In genomic region chr12:43273467-43273866, GRCh38 we compare ENCODE assay signal across 15 cellular contexts.
DNase-seq lines count a peak whose midpoint lies in the region; ATAC-seq and TF ChIP-seq lines count a peak whose summit lies in the region.
"Had no signal": no experiment of that assay in that cellular context is flagged by ENCODE, and none has a peak within 500 bp of the region (broad histone marks: within the 10 kb centered on the region; RNA-seq: fewer than 3 reads in every experiment).

No MANE protein-coding gene starts in this region.

- POLR2A ChIA-PET in MCF 10A (lab: Yijun Ruan, JAX), result no interaction called here

- peaks cover 17% of the 10 kb centered on the region for H3K4me1 Mint-ChIP-seq in MCF 10A (ENCODE audit: insufficient read depth, unreplicated experiment)
- H3K4me1 Mint-ChIP-seq in mesothelial cell of epicardium, result peaks cover 19% of the 10 kb centered on the region

- H4K20me1 ChIP-seq in fibroblast of lung (ENCODE audit: control insufficient read depth, extremely low read depth, insufficient read depth, low read length), result no peaks in the 10 kb centered on the region

- H3K9me3 Mint-ChIP-seq in MCF 10A (ENCODE audit: unreplicated experiment), result no peaks in the 10 kb centered on the region
- peaks cover 4% of the 10 kb centered on the region for H3K9me3 Mint-ChIP-seq in mesothelial cell of epicardium

- H3K27ac ChIP-seq in breast epithelium (no peak overlapping the region), fibroblast of lung (ENCODE audit: insufficient read depth, low read length) (no peak overlapping the region)
- H3K27ac ChIP-seq: C4-2B had no signal

- no TSS peak for BruUV-seq in MCF 10A (replicated peaks; lab: Mats Ljungman, UMichigan)

- H3K9me3 ChIP-seq in breast epithelium, result no peaks in the 10 kb centered on the region
- H3K9me3 ChIP-seq in fibroblast of lung (ENCODE audit: control insufficient read depth, insufficient read depth, low read depth, low read length), result no peaks in the 10 kb centered on the region

- intact Hi-C loops in MCF 10A (cut with micrococcal nuclease), result no loop called here
- intact Hi-C loops in breast epithelium (cut with DNase I; ENCODE audit: low total_unique reads), result no loop called here
- intact Hi-C loops in left colon (cut with DNase I, micrococcal nuclease), result no loop called here

- H3K27me3 ChIP-seq in breast epithelium (no peaks in the 10 kb centered on the region), fibroblast of lung (ENCODE audit: control insufficient read depth, insufficient read depth, low read length) (no peaks in the 10 kb centered on the region)

- H3K4me3 ChIP-seq in breast epithelium (no peak overlapping the region), fibroblast of lung (replicated peaks in 1 of 4; ENCODE audit: control extremely low read depth in 1 of 4, insufficient read depth in 1 of 4, low read depth in 3 of 4, low read length in 4 of 4) (no peak overlapping the region)

- H3K4me1 ChIP-seq in breast epithelium (no peaks in the 10 kb centered on the region), fibroblast of lung (ENCODE audit: control insufficient read depth, extremely low read depth, insufficient read depth, low read length) (no peaks in the 10 kb centered on the region)

- H3K27me3 Mint-ChIP-seq in MCF 10A (ENCODE audit: insufficient read depth, unreplicated experiment) (no peaks in the 10 kb centered on the region), mesothelial cell of epicardium (ENCODE audit: low read depth) (no peaks in the 10 kb centered on the region)

- H3K27ac Mint-ChIP-seq in MCF 10A (ENCODE audit: low read depth, unreplicated experiment) (no peak overlapping the region), mesothelial cell of epicardium (peak overlapping the region; percentile 19)
- H3K27ac Mint-ChIP-seq: IgD-negative memory B cell had no signal

- H3K79me2 ChIP-seq in fibroblast of lung (ENCODE audit: control insufficient read depth, insufficient read depth, low read length), result no peaks in the 10 kb centered on the region

- TF ChIP-seq CTCF in MCF 10A (IDR thresholded peaks at IDR 0.05; ENCODE audit: unreplicated experiment) (no peak), breast epithelium (IDR thresholded peaks at IDR 0.05) (no peak), fibroblast of lung (conservative IDR thresholded peaks at IDR 0.05 in 1 of 2, IDR thresholded peaks at IDR 0.05 in 1 of 2; ENCODE audit: low read depth in 1 of 2, low read length in 2 of 2) (no peak), mesothelial cell of epicardium (IDR thresholded peaks at IDR 0.05; ENCODE audit: unreplicated experiment) (no peak)

- H3K36me3 Mint-ChIP-seq in MCF 10A (ENCODE audit: insufficient read depth, unreplicated experiment) (peaks cover 6% of the 10 kb centered on the region), mesothelial cell of epicardium (peaks cover 4% of the 10 kb centered on the region)
- H3K36me3 Mint-ChIP-seq: IgD-negative memory B cell had no signal

- no peaks in the 10 kb centered on the region for H3K36me3 ChIP-seq in breast epithelium
- H3K36me3 ChIP-seq in fibroblast of lung (ENCODE audit: control insufficient read depth, insufficient read depth, low read length), result no peaks in the 10 kb centered on the region

- DNase-seq in MCF 10A (ENCODE audit: unreplicated experiment), result peak; percentile 10
- no peak for DNase-seq in breast epithelium (ENCODE audit: low spot score in 2 of 2)
- DNase-seq in fibroblast of lung (ENCODE audit: low read depth in 2 of 2), result peak in 1 of 2 donors; percentile 70
- DNase-seq in mesothelial cell of epicardium (ENCODE audit: low spot score in 2 of 2, unreplicated experiment in 2 of 2), result no peak
- DNase-seq in activated T-cell treated with anti-CD3 and anti-CD28 coated beads, Interleukin-2, amount 50 U/mL, for 48 hours, result no peak
- no peak for DNase-seq in retina
- no peak for DNase-seq in DMS153 (lab: John Stamatoyannopoulos, UW)
- DNase-seq in left colon, result no peak
- DNase-seq: 8988T, NCI-H1436 treated with DMSO at 0.1 percent for 48 hours, NCI-H2081, NCI-H2227 treated with DMSO at 0.1 percent for 48 hours, NCI-H526 had no signal

- no peak for TF ChIP-seq POLR2A in breast epithelium (IDR thresholded peaks at IDR 0.05)

- no peak overlapping the region for H3K9ac ChIP-seq in fibroblast of lung (ENCODE audit: insufficient read depth, low read length)

- H2AFZ ChIP-seq in fibroblast of lung (ENCODE audit: low read length), result no peak overlapping the region

- no peak for ATAC-seq in left colon

- H3K4me3 Mint-ChIP-seq in MCF 10A (ENCODE audit: unreplicated experiment) (no peak overlapping the region), mesothelial cell of epicardium (no peak overlapping the region)
- H3K4me3 Mint-ChIP-seq: IgD-negative memory B cell had no signal

- CTCF ChIA-PET in MCF 10A (lab: Yijun Ruan, JAX), result no interaction called here

- peak overlapping the region; percentile 25 for H3K4me2 ChIP-seq in fibroblast of lung (ENCODE audit: extremely low read depth, insufficient read depth, low read length)
